In genomic region chr17:73292031-73292531, GRCh38 we compare ENCODE assay signal across 8 cellular contexts. TPM values are rescaled to one million over a fixed set of nuclear protein-coding genes. Genes with fewer than 3 reads are reported as not detected.
DNase-seq lines count a peak whose midpoint lies in the region; ATAC-seq, FAIRE-seq and TF ChIP-seq lines count a peak whose summit lies in the region.

No MANE protein-coding gene starts in this region.

- no peak overlapping the region for H3K4me3 ChIP-seq in CD8-positive, alpha-beta memory T cell (ENCODE audit: low read length)
- no peak overlapping the region for H3K4me3 ChIP-seq in fibroblast of pulmonary artery (replicated peaks; ENCODE audit: low read depth, low read length)
- H3K4me3 ChIP-seq in pancreas: peak overlapping the region in 1 of 4 donors; percentile 12

- H3K9me3 ChIP-seq in CD8-positive, alpha-beta memory T cell (ENCODE audit: low read length): no peaks in the 10 kb centered on the region
- H3K9me3 ChIP-seq in pancreas: no peaks in the 10 kb centered on the region

- DNase-seq in CD8-positive, alpha-beta memory T cell: no peak
- DNase-seq in SW480 (ENCODE audit: low spot score) (peak; percentile 70), fibroblast of pulmonary artery (ENCODE audit: low read depth) (peak; percentile 50), pancreas (peak in 4 of 6 donors; percentile 39 to 79 (median 63)), T-cell (no peak), NCI-H2107 treated with DMSO at 0.1 percent for 48 hours (lab: John Stamatoyannopoulos, UW; ENCODE audit: unreplicated experiment) (no peak)
- no peak for DNase-seq in effector CD8-positive, alpha-beta T cell (lab: John Stamatoyannopoulos, UW)

- CTCF ChIA-PET in CD8-positive, alpha-beta memory T cell (lab: Charles Lee): no interaction called here
- CTCF ChIA-PET in T-cell (lab: Charles Lee): interaction anchor here (0.6 to 0.7 kb wide), 2 partner anchors 18 to 528 kb away, joined by 3 to 7 read pairs; no protein-coding TSS in a partner anchor

- H3K36me3 Mint-ChIP-seq in CD8-positive, alpha-beta memory T cell: no peaks in the 10 kb centered on the region
- no peaks in the 10 kb centered on the region for H3K36me3 Mint-ChIP-seq in T-cell

- peaks cover 4 to 6% of the 10 kb centered on the region in 2 donors for H3K27me3 Mint-ChIP-seq in CD8-positive, alpha-beta memory T cell
- H3K27me3 Mint-ChIP-seq in T-cell: peaks cover 0 to 13% of the 10 kb centered on the region in 2 donors

- no peak overlapping the region for H3K4me3 Mint-ChIP-seq in CD8-positive, alpha-beta memory T cell
- H3K4me3 Mint-ChIP-seq in T-cell: no peak overlapping the region

- no peaks in the 10 kb centered on the region for H3K9me3 Mint-ChIP-seq in CD8-positive, alpha-beta memory T cell
- no peaks in the 10 kb centered on the region for H3K9me3 Mint-ChIP-seq in T-cell

- no peaks in the 10 kb centered on the region for H3K36me3 ChIP-seq in CD8-positive, alpha-beta memory T cell (ENCODE audit: insufficient read depth, low read length)
- H3K36me3 ChIP-seq in pancreas: no peaks in the 10 kb centered on the region

- POLR2A ChIA-PET in CD8-positive, alpha-beta memory T cell (lab: Charles Lee): no interaction called here
- POLR2A ChIA-PET in T-cell (lab: Charles Lee): no interaction called here

- peak; percentile 3 to 11 (median 4) for ATAC-seq in pancreas
- ATAC-seq in T-cell (replicated peaks in 1 of 4): no peak
- ATAC-seq in GM18909 (IDR thresholded peaks at IDR 0.05; ENCODE audit: poor library complexity, unreplicated experiment): no peak

- intact Hi-C loops in pancreas (cut with DNase I): no loop called here

- FAIRE-seq in pancreas (lab: Jason Lieb, UNC): no peak

- H3K27ac ChIP-seq in CD8-positive, alpha-beta memory T cell (ENCODE audit: low read depth, low read length): peak overlapping the region; percentile 24
- peak overlapping the region; percentile 74 to 96 (median 81) for H3K27ac ChIP-seq in pancreas

- no peak overlapping the region for H3K27ac Mint-ChIP-seq in CD8-positive, alpha-beta memory T cell
- no peak overlapping the region for H3K27ac Mint-ChIP-seq in T-cell

- TF ChIP-seq CTCF in fibroblast of pulmonary artery (IDR thresholded peaks at IDR 0.05; ENCODE audit: low read length, missing control alignments) (no peak), pancreas (IDR thresholded peaks at IDR 0.05) (no peak)

- no peaks in the 10 kb centered on the region for H3K4me1 ChIP-seq in CD8-positive, alpha-beta memory T cell (ENCODE audit: insufficient read depth, low read length)
- peaks cover 69 to 87% (median 86%) of the 10 kb centered on the region in 3 donors for H3K4me1 ChIP-seq in pancreas

- WGBS in pancreas, 2 donors: 14 to 18% methylated on average over 12 of the region's 12 CpGs

- no peaks in the 10 kb centered on the region for H3K27me3 ChIP-seq in CD8-positive, alpha-beta memory T cell (ENCODE audit: insufficient read depth, low read length, poor library complexity, severe bottlenecking)
- H3K27me3 ChIP-seq in pancreas: no peaks in the 10 kb centered on the region

- H3K4me1 Mint-ChIP-seq in CD8-positive, alpha-beta memory T cell: peaks cover 12 to 15% (median 13%) of the 10 kb centered on the region in 3 donors
- peaks cover 13 to 19% (median 15%) of the 10 kb centered on the region in 3 donors for H3K4me1 Mint-ChIP-seq in T-cell

RNA-seq across cellular contexts. Expression of gene CDC42EP4, which starts 19.7 kb away (rescaled TPM):
- total RNA-seq in CD8-positive, alpha-beta memory T cell: under 1 TPM; 0.47 to 0.55 TPM
- polyA plus RNA-seq in CD8-positive, alpha-beta memory T cell: 0.29 TPM
- total RNA-seq in pancreas (10 to 100 TPM; 43.2 to 56.2 (median 46.9) TPM), T-cell (1 to 10 TPM; 1.1 to 3.7 (median 1.3) TPM)
- 10 to 100 TPM; 24.2 to 28.9 TPM for polyA plus RNA-seq in pancreas

RNA-seq across cellular contexts. Expression of gene CPSF4L, which starts 30.4 kb away (rescaled TPM):
- not detected for total RNA-seq in CD8-positive, alpha-beta memory T cell
- not detected for polyA plus RNA-seq in CD8-positive, alpha-beta memory T cell
- under 1 TPM in 4 of 6 donors, not detected in 2; 0.19 to 0.67 (median 0.21) TPM for total RNA-seq in pancreas
- polyA plus RNA-seq in pancreas: not detected
- total RNA-seq in T-cell: not detected

Comparison
In these comparisons a context has a peak if more than half of its experiments do, and no peak if none do; other contexts are left out.
1. DNase-seq: peak in SW480 (single experiment), fibroblast of pulmonary artery (single experiment) and pancreas (4 of 6); none in CD8-positive, alpha-beta memory T cell (0 of 5), T-cell (0 of 34), effector CD8-positive, alpha-beta T cell (single experiment) and NCI-H2107 treated with DMSO at 0.1 percent for 48 hours (single experiment).
2. ATAC-seq: peak in pancreas (4 of 4); none in T-cell (0 of 4) and GM18909 (single experiment).
3. RNA of gene CDC42EP4, which starts 19.7 kb away (total RNA-seq): 43.2 to 56.2 TPM in pancreas; 1.1 to 3.7 TPM in T-cell and 0.47 to 0.55 TPM in CD8-positive, alpha-beta memory T cell; every median in the first group is over 4 times any median in the second.